Comparison of ENCODE assay signal across 1 cellular context in genomic region chr5:179801304-179802206, GRCh38.
A peak's percentile ranks its signal among the peaks of the same experiment; 100 is the strongest.
TF ChIP-seq lines count a peak whose summit lies in the region.

No MANE protein-coding gene starts in this region.

TF ChIP-seq in HepG2, 621 proteins besides CTCF, POLR2A, EP300 and RAD21 (continued from another document):
- TF ChIP-seq, protein P1, sequence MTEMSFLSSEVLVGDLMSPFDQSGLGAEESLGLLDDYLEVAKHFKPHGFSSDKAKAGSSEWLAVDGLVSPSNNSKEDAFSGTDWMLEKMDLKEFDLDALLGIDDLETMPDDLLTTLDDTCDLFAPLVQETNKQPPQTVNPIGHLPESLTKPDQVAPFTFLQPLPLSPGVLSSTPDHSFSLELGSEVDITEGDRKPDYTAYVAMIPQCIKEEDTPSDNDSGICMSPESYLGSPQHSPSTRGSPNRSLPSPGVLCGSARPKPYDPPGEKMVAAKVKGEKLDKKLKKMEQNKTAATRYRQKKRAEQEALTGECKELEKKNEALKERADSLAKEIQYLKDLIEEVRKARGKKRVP (CRISPR knock-in tag; IDR thresholded peaks at IDR 0.05), result no peak
- TF ChIP-seq ZBTB42 (CRISPR knock-in tag; IDR thresholded peaks at IDR 0.05), result 0 out of 2 replicates have a peak, but pooled peaks have one; percentile 60
- no peak for TF ChIP-seq ZBTB7A (CRISPR knock-in tag; IDR thresholded peaks at IDR 0.05)
- TF ChIP-seq CENPT (CRISPR knock-in tag; IDR thresholded peaks at IDR 0.05; ENCODE audit: low read depth), result no peak
- TF ChIP-seq JDP2 (CRISPR knock-in tag; IDR thresholded peaks at IDR 0.05; ENCODE audit: borderline replicate concordance), result no peak
- TF ChIP-seq ZNF343 (CRISPR knock-in tag; IDR thresholded peaks at IDR 0.05), result no peak
- no peak for TF ChIP-seq KLF16 (CRISPR knock-in tag; IDR thresholded peaks at IDR 0.05)
- TF ChIP-seq ZFP36 (IDR thresholded peaks at IDR 0.05; ENCODE audit: borderline replicate concordance, low read depth, low read length, partially characterized antibody), result no peak
- no peak for TF ChIP-seq NFAT5 (CRISPR knock-in tag; IDR thresholded peaks at IDR 0.05)
- no peak for TF ChIP-seq CC2D1A (CRISPR knock-in tag; IDR thresholded peaks at IDR 0.05)
- no peak for TF ChIP-seq PCBP1 (IDR thresholded peaks at IDR 0.05; ENCODE audit: borderline replicate concordance, low read depth, low read length)
- TF ChIP-seq HOXA5 (CRISPR knock-in tag; IDR thresholded peaks at IDR 0.05), result no peak
- TF ChIP-seq PHB2 (IDR thresholded peaks at IDR 0.05; ENCODE audit: partially characterized antibody), result no peak
- TF ChIP-seq HNF1B (CRISPR knock-in tag; IDR thresholded peaks at IDR 0.05), result no peak
- TF ChIP-seq ZNF619 (CRISPR knock-in tag; IDR thresholded peaks at IDR 0.05), result no peak
- TF ChIP-seq ZBTB38 (CRISPR knock-in tag; IDR thresholded peaks at IDR 0.05), result peak; percentile 100
- TF ChIP-seq GMEB2 (CRISPR knock-in tag; IDR thresholded peaks at IDR 0.05; ENCODE audit: low read depth), result no peak
- peak; percentile 62 for TF ChIP-seq STAG1 (CRISPR knock-in tag; IDR thresholded peaks at IDR 0.05)
- TF ChIP-seq TBX3 (IDR thresholded peaks at IDR 0.05; ENCODE audit: borderline replicate concordance), result no peak
- TF ChIP-seq HNRNPUL1 (IDR thresholded peaks at IDR 0.05; ENCODE audit: low read depth, low read length), result no peak
- TF ChIP-seq ZNF878 (CRISPR knock-in tag; IDR thresholded peaks at IDR 0.05), result no peak
- peak; percentile 79 for TF ChIP-seq AKAP8 (CRISPR knock-in tag; IDR thresholded peaks at IDR 0.05)
- TF ChIP-seq ZNF484 (CRISPR knock-in tag; IDR thresholded peaks at IDR 0.05; ENCODE audit: borderline replicate concordance, low read depth), result no peak
- TF ChIP-seq ZNF546 (CRISPR knock-in tag; conservative IDR thresholded peaks at IDR 0.05), result no peak
- TF ChIP-seq HMGXB3 (CRISPR knock-in tag; IDR thresholded peaks at IDR 0.05; ENCODE audit: borderline replicate concordance), result no peak
- no peak for TF ChIP-seq CCAR2 (optimal IDR thresholded peaks at IDR 0.05; ENCODE audit: low read depth, low read length)
- 0 out of 4 replicates have a peak, but pooled peaks have one; percentile 17 to 38 for TF ChIP-seq HMGXB4 (CRISPR knock-in tag; IDR thresholded peaks at IDR 0.05; ENCODE audit: borderline replicate concordance in 1 of 2, low read depth in 1 of 2)
- TF ChIP-seq PRPF4 (IDR thresholded peaks at IDR 0.05; ENCODE audit: low read depth, low read length, poor library complexity, severe bottlenecking), result no peak
- no peak for TF ChIP-seq BCLAF1 (IDR thresholded peaks at IDR 0.05)
- TF ChIP-seq KAT7 (CRISPR knock-in tag; IDR thresholded peaks at IDR 0.05; ENCODE audit: borderline replicate concordance), result no peak
- no peak for TF ChIP-seq NFKBIZ (CRISPR knock-in tag; IDR thresholded peaks at IDR 0.05)
- no peak for TF ChIP-seq ZNF33B (CRISPR knock-in tag; IDR thresholded peaks at IDR 0.05)
TF ChIP-seq in HepG2: peak in this region for 22.
